11 cellular contexts compared by ENCODE assay signal in the genomic region with DNA sequence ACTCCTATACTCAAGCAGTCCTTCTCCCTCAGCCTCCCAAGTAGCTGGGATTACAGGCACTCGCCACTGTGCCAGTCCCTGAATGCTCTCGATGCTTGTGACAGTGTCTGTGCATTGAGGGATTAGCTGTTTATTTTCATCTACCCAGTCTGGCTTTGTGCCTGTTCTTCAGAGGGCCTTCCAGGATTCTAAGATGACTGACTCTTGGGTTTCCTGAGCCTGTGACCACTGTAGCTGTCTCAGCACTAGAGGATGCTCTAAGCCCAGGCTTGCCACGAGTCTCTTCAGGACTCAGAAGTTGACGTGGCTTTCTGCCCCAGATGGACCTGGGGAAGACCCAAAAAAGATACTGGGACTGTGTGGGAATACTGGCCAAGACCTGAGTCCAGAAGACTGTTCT.
DNase-seq lines count a peak whose midpoint lies in the region; ATAC-seq and TF ChIP-seq lines count a peak whose summit lies in the region.
"Had no signal": no experiment of that assay in that cellular context is flagged by ENCODE, and none has a peak within 500 bp of the region (broad histone marks: within the 10 kb centered on the region; RNA-seq: fewer than 3 reads in every experiment).

No MANE protein-coding gene starts in this region.

- ATAC-seq in HCT116 (no peak), GM18505 (IDR thresholded peaks at IDR 0.05; ENCODE audit: unreplicated experiment) (no peak), HG03135 (IDR thresholded peaks at IDR 0.05; ENCODE audit: unreplicated experiment) (no peak)

- CTCF ChIA-PET in AG04450 (lab: Charles Lee) (interaction anchor here (0.6 to 0.9 kb wide), 2 partner anchors 14 to 20 kb away, joined by 3 to 6 read pairs; no protein-coding TSS in a partner anchor), HCT116 (lab: Charles Lee) (no interaction called here)

- no peaks in the 10 kb centered on the region for H3K9me2 ChIP-seq in HCT116 (ENCODE audit: insufficient read depth)

- no peak overlapping the region for H2AFZ ChIP-seq in HCT116 (ENCODE audit: low read depth, low read length, poor library complexity, severe bottlenecking)

- H3K4me2 ChIP-seq in HCT116 (ENCODE audit: low read length) = no peak overlapping the region

- TF ChIP-seq POLR2A in HCT116 (IDR thresholded peaks at IDR 0.05; ENCODE audit: borderline replicate concordance, extremely low read depth, insufficient read depth, insufficient read length) (no peak), GM18505 (IDR thresholded peaks at IDR 0.05; ENCODE audit: borderline replicate concordance, extremely low read depth, insufficient read depth, insufficient read length) (no peak), testis (IDR thresholded peaks at IDR 0.05) (no peak)

- TF ChIP-seq RAD21 in HCT116 (IDR thresholded peaks at IDR 0.05; ENCODE audit: low read depth) (0 out of 2 replicates have a peak, but pooled peaks have one; percentile 9), liver (IDR thresholded peaks at IDR 0.05) (peak; percentile 21 to 36)

- TF ChIP-seq CTCF in AG04450 (IDR thresholded peaks at IDR 0.05; ENCODE audit: low read depth, low read length) (peak; percentile 32; the same call in 1 of the 2 replicates), HCT116 (IDR thresholded peaks at IDR 0.05 in 2 of 3, conservative IDR thresholded peaks at IDR 0.05 in 1 of 3; ENCODE audit: borderline replicate concordance in 1 of 3, insufficient read depth in 1 of 3, low read depth in 2 of 3, low read length in 2 of 3) (0 out of 6 replicates have a peak, but pooled peaks of 1 of the 3 experiments have one; percentile 6), astrocyte of the cerebellum (IDR thresholded peaks at IDR 0.05; ENCODE audit: low read depth, low read length, missing control alignments) (peak; percentile 20), liver (IDR thresholded peaks at IDR 0.05; ENCODE audit: low read depth, low read length, missing input control) (no peak), testis (IDR thresholded peaks at IDR 0.05) (no peak)

- intact Hi-C loops in HCT116 (cut with micrococcal nuclease) (no loop called here), testis (cut with DNase I; ENCODE audit: low total_unique reads) (no loop called here)

- no peaks in the 10 kb centered on the region for H4K20me1 ChIP-seq in HCT116 (ENCODE audit: insufficient read depth)

- RAD21 ChIA-PET in HCT116 (lab: Charles Lee; ENCODE audit: low non-redundant PET in 1 of 2, low total read pairs in 2 of 2, uncharacterized antibody in 2 of 2, unreplicated experiment in 2 of 2) = no interaction called here

- H3K9me3 ChIP-seq in AG04450 (ENCODE audit: control insufficient read depth, insufficient read depth, low read length) (no peaks in the 10 kb centered on the region), HCT116 (ENCODE audit: control insufficient read depth in 1 of 2, insufficient read depth in 1 of 2, low read depth in 1 of 2, low read length in 2 of 2) (no peaks in the 10 kb centered on the region), liver (ENCODE audit: control insufficient read depth in 4 of 4, low read length in 3 of 4) (no peaks in the 10 kb centered on the region), testis (no peaks in the 10 kb centered on the region)

- DNase-seq in AG04450 (ENCODE audit: low read depth, low spot score) = no peak
- no peak for DNase-seq in HCT116 (ENCODE audit: low read depth, low spot score)
- DNase-seq in astrocyte of the cerebellum (ENCODE audit: low read depth) = no peak
- no peak for DNase-seq in testis
- no peak for DNase-seq in activated gamma-delta T cell (lab: John Stamatoyannopoulos, UW)
- DNase-seq: activated B cell treated with CpG ODN at 0.5 μM for 24 hours, NCI-H1092 treated with DMSO at 0.1 percent for 48 hours had no signal

- H3K4me3 ChIP-seq in AG04450 (ENCODE audit: low read depth, low read length) (no peak overlapping the region), HCT116 (replicated peaks in 1 of 2; ENCODE audit: low read depth in 1 of 2, low read length in 2 of 2) (no peak overlapping the region), astrocyte of the cerebellum (ENCODE audit: low read depth, low read length) (no peak overlapping the region), liver (ENCODE audit: low read depth in 1 of 3, low read length in 3 of 3) (no peak overlapping the region), testis (no peak overlapping the region)

- H3K27me3 ChIP-seq in AG04450 (ENCODE audit: control insufficient read depth, insufficient read depth, low read length) (no peaks in the 10 kb centered on the region), HCT116 (ENCODE audit: insufficient read depth, low read length) (no peaks in the 10 kb centered on the region), liver (ENCODE audit: control insufficient read depth in 4 of 4, insufficient read depth in 4 of 4, low read length in 3 of 4) (no peaks in the 10 kb centered on the region), testis (no peaks in the 10 kb centered on the region)

- H3K27ac ChIP-seq in AG04450 (ENCODE audit: low read depth, low read length) (no peak overlapping the region), HCT116 (ENCODE audit: low read depth, low read length) (no peak overlapping the region), liver (ENCODE audit: low read depth in 1 of 2, low read length in 2 of 2) (no peak overlapping the region), testis (no peak overlapping the region)
- H3K27ac ChIP-seq: epithelial cell of prostate had no signal

- H3K9ac ChIP-seq in HCT116 (ENCODE audit: low read length) = no peak overlapping the region
- H3K9ac ChIP-seq in liver (ENCODE audit: low read depth in 1 of 2, low read length in 2 of 2) = no peak overlapping the region

- POLR2A ChIA-PET in AG04450 (lab: Yijun Ruan, JAX) (no interaction called here), HCT116 (lab: Charles Lee) (no interaction called here)

- no peaks in the 10 kb centered on the region for H3K79me2 ChIP-seq in HCT116 (ENCODE audit: insufficient read depth, low read length)

- BruUV-seq in HCT116 (replicated peaks; lab: Mats Ljungman, UMichigan) = no TSS peak

- in situ Hi-C loops in astrocyte of the cerebellum (cut with HindIII; ENCODE audit: low sequenced_read_pairs) = loop anchor here (25.0 kb wide), 1 partner anchor 504 kb away; the partner anchor contains the start of gene NR3C2

- H3K4me1 ChIP-seq in HCT116 (ENCODE audit: control insufficient read depth in 1 of 2, insufficient read depth in 2 of 2, low read length in 2 of 2) (no peaks in the 10 kb centered on the region), liver (ENCODE audit: control insufficient read depth in 4 of 4, insufficient read depth in 4 of 4, low read length in 3 of 4) (no peaks in the 10 kb centered on the region), testis (no peaks in the 10 kb centered on the region)

- H3K36me3 ChIP-seq in HCT116 (ENCODE audit: control insufficient read depth in 1 of 2, insufficient read depth in 2 of 2, low read length in 2 of 2) = no peaks in the 10 kb centered on the region
- H3K36me3 ChIP-seq in liver (ENCODE audit: control insufficient read depth in 4 of 4, insufficient read depth in 3 of 4, low read depth in 1 of 4, low read length in 3 of 4) = no peaks in the 10 kb centered on the region
- H3K36me3 ChIP-seq in testis (ENCODE audit: low read depth, missing control alignments) = no peaks in the 10 kb centered on the region

- WGBS in liver = 69% methylated on average over 4 of the region's 4 CpGs
- WGBS in testis, 2 donors = 84 to 86% methylated on average over 4 of the region's 4 CpGs

TF ChIP-seq in HCT116, 20 proteins besides CTCF, POLR2A, EP300 and RAD21:
- no peak for TF ChIP-seq SP1 (IDR thresholded peaks at IDR 0.05; ENCODE audit: low read depth)
- no peak for TF ChIP-seq SIN3A (IDR thresholded peaks at IDR 0.05; ENCODE audit: low read depth)
TF ChIP-seq in HCT116: peak in this region for 0.

TF ChIP-seq in liver, 16 proteins besides CTCF, POLR2A, EP300 and RAD21:
- TF ChIP-seq JUND (IDR thresholded peaks at IDR 0.05) (no peak), ATF3 (IDR thresholded peaks at IDR 0.05) (no peak), FOXA1 (IDR thresholded peaks at IDR 0.05) (no peak)

Comparison
In these comparisons a context has a peak if more than half of its experiments do, and no peak if none do; other contexts are left out.
1. CTCF ChIP-seq: peak in AG04450 (single experiment) and astrocyte of the cerebellum (single experiment); none in liver (single experiment) and testis (0 of 3).